Comparison of ENCODE assay signal across 10 cellular contexts in genomic region chr5:68419637-68420452, GRCh38.
DNase-seq lines count a peak whose midpoint lies in the region; ATAC-seq and TF ChIP-seq lines count a peak whose summit lies in the region.
"Had no signal": no experiment of that assay in that cellular context is flagged by ENCODE, and none has a peak within 500 bp of the region (broad histone marks: within the 10 kb centered on the region; RNA-seq: fewer than 3 reads in every experiment).

No MANE protein-coding gene starts in this region.

- no peak for TF ChIP-seq EP300 in sigmoid colon (IDR thresholded peaks at IDR 0.05)

- peaks cover 5% of the 10 kb centered on the region for H3K27me3 Mint-ChIP-seq in activated CD8-positive, alpha-beta memory T cell treated with anti-CD3 and anti-CD28 coated beads, Interleukin-2, amount 10 ng/mL, durations not matched to agents 7 days and 5 days
- H3K27me3 Mint-ChIP-seq in stimulated activated memory B cell treated with anti-CD40 and anti-IgM and Interleukin-4, amounts not matched to agents 10 μg/mL and 1 μg/mL and 100 μg/mL, for 72 hours, result no peaks in the 10 kb centered on the region

- H3K27me3 ChIP-seq in Peyer's patch (no peaks in the 10 kb centered on the region), sigmoid colon (no peaks in the 10 kb centered on the region)

- H3K36me3 Mint-ChIP-seq in activated CD8-positive, alpha-beta memory T cell treated with anti-CD3 and anti-CD28 coated beads, Interleukin-2, amount 10 ng/mL, durations not matched to agents 7 days and 5 days, result no peaks in the 10 kb centered on the region
- H3K36me3 Mint-ChIP-seq in stimulated activated memory B cell treated with anti-CD40 and anti-IgM and Interleukin-4, amounts not matched to agents 10 μg/mL and 1 μg/mL and 100 μg/mL, for 72 hours, result no peaks in the 10 kb centered on the region

- H3K36me3 ChIP-seq in Peyer's patch (no peaks in the 10 kb centered on the region), sigmoid colon (no peaks in the 10 kb centered on the region)

- no peak overlapping the region for H3K4me3 ChIP-seq in Peyer's patch
- no peak overlapping the region for H3K4me3 ChIP-seq in fibroblast of the aortic adventitia (ENCODE audit: low read depth, low read length)
- no peak overlapping the region for H3K4me3 ChIP-seq in sigmoid colon

- H3K27ac ChIP-seq in Peyer's patch (peak overlapping the region in 2 of 4 donors; percentile 40 to 66), sigmoid colon (peak overlapping the region; percentile 3 to 33 (median 14))

- no peak for TF ChIP-seq POLR2A in Peyer's patch (IDR thresholded peaks at IDR 0.05)
- no peak for TF ChIP-seq POLR2A in sigmoid colon (IDR thresholded peaks at IDR 0.05)

- DNase-seq in ELF-1 (ENCODE audit: low read depth, low spot score) (peak; percentile 85), Peyer's patch (peak in 2 of 3 donors; percentile 72 to 82), fibroblast of the aortic adventitia (ENCODE audit: low read depth) (peak; percentile 72), sigmoid colon (no peak), Kasumi-1 (lab: John Stamatoyannopoulos, UW) (no peak)
- DNase-seq in activated CD8-positive, alpha-beta memory T cell treated with anti-CD3 and anti-CD28 coated beads, Interleukin-2, amount 10 ng/mL, durations not matched to agents 7 days and 5 days, result no peak
- DNase-seq: activated B cell treated with CpG ODN at 0.5 μM for 24 hours, NCI-H2029 had no signal

- peaks cover 28% of the 10 kb centered on the region for H3K4me1 Mint-ChIP-seq in activated CD8-positive, alpha-beta memory T cell treated with anti-CD3 and anti-CD28 coated beads, Interleukin-2, amount 10 ng/mL, durations not matched to agents 7 days and 5 days
- peaks cover 31% of the 10 kb centered on the region for H3K4me1 Mint-ChIP-seq in stimulated activated memory B cell treated with anti-CD40 and anti-IgM and Interleukin-4, amounts not matched to agents 10 μg/mL and 1 μg/mL and 100 μg/mL, for 72 hours

- TF ChIP-seq CTCF in Peyer's patch (IDR thresholded peaks at IDR 0.05) (no peak), fibroblast of the aortic adventitia (IDR thresholded peaks at IDR 0.05; ENCODE audit: insufficient read depth, low read length) (no peak), sigmoid colon (IDR thresholded peaks at IDR 0.05) (no peak)

- 39 to 55% methylated on average over 8 of the region's 8 CpGs for WGBS in sigmoid colon, 2 donors

- H3K4me3 Mint-ChIP-seq in activated CD8-positive, alpha-beta memory T cell treated with anti-CD3 and anti-CD28 coated beads, Interleukin-2, amount 10 ng/mL, durations not matched to agents 7 days and 5 days, result no peak overlapping the region
- H3K4me3 Mint-ChIP-seq in stimulated activated memory B cell treated with anti-CD40 and anti-IgM and Interleukin-4, amounts not matched to agents 10 μg/mL and 1 μg/mL and 100 μg/mL, for 72 hours, result no peak overlapping the region
- H3K4me3 Mint-ChIP-seq: activated B cell treated with CpG ODN at 0.5 μM for 24 hours had no signal

- intact Hi-C loops in sigmoid colon (cut with DNase I), result no loop called here

- no peaks in the 10 kb centered on the region for H3K9me3 Mint-ChIP-seq in activated CD8-positive, alpha-beta memory T cell treated with anti-CD3 and anti-CD28 coated beads, Interleukin-2, amount 10 ng/mL, durations not matched to agents 7 days and 5 days (ENCODE audit: low read depth)
- H3K9me3 Mint-ChIP-seq in stimulated activated memory B cell treated with anti-CD40 and anti-IgM and Interleukin-4, amounts not matched to agents 10 μg/mL and 1 μg/mL and 100 μg/mL, for 72 hours, result no peaks in the 10 kb centered on the region
- H3K9me3 Mint-ChIP-seq: activated B cell treated with CpG ODN at 0.5 μM for 24 hours had no signal

- CTCF ChIA-PET in activated CD8-positive, alpha-beta memory T cell treated with anti-CD3 and anti-CD28 coated beads, Interleukin-2, amount 10 ng/mL, durations not matched to agents 7 days and 5 days (lab: Charles Lee), result interaction anchor here (1.1 to 1.8 kb wide), 2 partner anchors 8 to 10 kb away, joined by 3 to 5 read pairs; no protein-coding TSS in a partner anchor

- no peaks in the 10 kb centered on the region for H3K9me3 ChIP-seq in Peyer's patch
- no peaks in the 10 kb centered on the region for H3K9me3 ChIP-seq in sigmoid colon

- H3K4me1 ChIP-seq in Peyer's patch (peaks cover 0 to 33% (median 1%) of the 10 kb centered on the region in 4 donors), sigmoid colon (peaks cover 0 to 27% (median 16%) of the 10 kb centered on the region in 4 donors)

- no peak overlapping the region for H3K27ac Mint-ChIP-seq in activated CD8-positive, alpha-beta memory T cell treated with anti-CD3 and anti-CD28 coated beads, Interleukin-2, amount 10 ng/mL, durations not matched to agents 7 days and 5 days
- H3K27ac Mint-ChIP-seq in stimulated activated memory B cell treated with anti-CD40 and anti-IgM and Interleukin-4, amounts not matched to agents 10 μg/mL and 1 μg/mL and 100 μg/mL, for 72 hours, result no peak overlapping the region
- H3K27ac Mint-ChIP-seq: activated B cell treated with CpG ODN at 0.5 μM for 24 hours had no signal

- ATAC-seq in activated CD8-positive, alpha-beta memory T cell treated with anti-CD3 and anti-CD28 coated beads, Interleukin-2, amount 10 ng/mL, durations not matched to agents 7 days and 5 days, result no peak
- ATAC-seq in stimulated activated memory B cell treated with anti-CD40 and anti-IgM and Interleukin-4, amounts not matched to agents 10 μg/mL and 1 μg/mL and 100 μg/mL, for 72 hours, result no peak
- ATAC-seq in GM19023 (IDR thresholded peaks at IDR 0.05; ENCODE audit: unreplicated experiment), result no peak

Comparison
In these comparisons a context has a peak if more than half of its experiments do, and no peak if none do; other contexts are left out.
1. DNase-seq: peak in ELF-1 (single experiment), Peyer's patch (2 of 3) and fibroblast of the aortic adventitia (single experiment); none in sigmoid colon (single experiment), activated CD8-positive, alpha-beta memory T cell treated with anti-CD3 and anti-CD28 coated beads, Interleukin-2, amount 10 ng/mL, durations not matched to agents 7 days and 5 days (single experiment) and Kasumi-1 (0 of 2).